ENCODE assay signal across 17 cellular contexts in genomic region chr2:47541848-47542450, GRCh38. TPM values are rescaled to one million over a fixed set of nuclear protein-coding genes. Genes with fewer than 3 reads are reported as not detected.
A peak's percentile ranks its signal among the peaks of the same experiment; 100 is the strongest.
DNase-seq lines count a peak whose midpoint lies in the region; ATAC-seq lines count a peak whose summit lies in the region.
"Had no signal": no experiment of that assay in that cellular context is flagged by ENCODE, and none has a peak within 500 bp of the region (broad histone marks: within the 10 kb centered on the region; RNA-seq: fewer than 3 reads in every experiment).

No MANE protein-coding gene starts in this region.

- DNase-seq in NCI-H2081 (lab: John Stamatoyannopoulos, UW), result peak; percentile 13 to 44
- no peak for DNase-seq in NCI-H2081 treated with DMSO at 0.1 percent for 48 hours (lab: John Stamatoyannopoulos, UW)
- DNase-seq in NCI-H69 (lab: John Stamatoyannopoulos, UW), result peak; percentile 60
- peak; percentile 65 for DNase-seq in mesenchymal stem cell
- no peak for DNase-seq in COLO829 (ENCODE audit: low spot score)
- no peak for DNase-seq in 8988T
- DNase-seq in hepatic stellate cell (ENCODE audit: low spot score), result no peak
- DNase-seq: GOT3, Kasumi-1, MM.1S, NCI-H1092 treated with DMSO at 0.1 percent for 48 hours, NCI-H1694 treated with DMSO at 0.1 percent for 48 hours, NCI-H774, PC-9, T-helper 2 cell had no signal

- H3K4me2 ChIP-seq in mesenchymal stem cell (ENCODE audit: low read length, poor library complexity, severe bottlenecking), result no peak overlapping the region
- H3K4me2 ChIP-seq: PC-9 had no signal

- WGBS in mesenchymal stem cell, result 65% methylated on average over 11 of the region's 11 CpGs

- no peak overlapping the region for H3K4ac ChIP-seq in mesenchymal stem cell (ENCODE audit: low read depth in 1 of 2, low read length in 2 of 2)

- no peak overlapping the region for H2BK12ac ChIP-seq in mesenchymal stem cell (ENCODE audit: low read length in 2 of 2)

- H3K14ac ChIP-seq in mesenchymal stem cell (ENCODE audit: low read length in 2 of 2), result peak overlapping the region in 1 of 2 experiments; percentile 35

- no peak overlapping the region for H3K23ac ChIP-seq in mesenchymal stem cell (ENCODE audit: low read length in 2 of 2)

- no peak overlapping the region for H2BK15ac ChIP-seq in mesenchymal stem cell (ENCODE audit: low read depth, poor library complexity, severe bottlenecking)

- no peaks in the 10 kb centered on the region for H3K9me3 ChIP-seq in mesenchymal stem cell (ENCODE audit: control insufficient read depth, low read length)
- H3K9me3 ChIP-seq: SJSA1 had no signal

- peak overlapping the region in 1 of 2 experiments; percentile 4 for H3K18ac ChIP-seq in mesenchymal stem cell (ENCODE audit: low read depth in 1 of 2, low read length in 2 of 2)

- no peak overlapping the region for H4K91ac ChIP-seq in mesenchymal stem cell (ENCODE audit: low read length)

- H3K27me3 ChIP-seq in mesenchymal stem cell (ENCODE audit: control insufficient read depth in 1 of 2, insufficient read depth in 1 of 2, low read length in 2 of 2), result peaks cover 22 to 60% of the 10 kb centered on the region in 2 experiments

- H3K27ac ChIP-seq in mesenchymal stem cell (ENCODE audit: low read length, poor library complexity, severe bottlenecking), result no peak overlapping the region
- H3K27ac ChIP-seq: PC-9, SJSA1 had no signal

- no peak overlapping the region for H2BK120ac ChIP-seq in mesenchymal stem cell (ENCODE audit: low read depth, low read length)

- H4K8ac ChIP-seq in mesenchymal stem cell (ENCODE audit: low read length), result peak overlapping the region; percentile 60

- no peaks in the 10 kb centered on the region for H3K79me1 ChIP-seq in mesenchymal stem cell (replicated peaks; ENCODE audit: low read length, poor library complexity, severe bottlenecking)

- no peak overlapping the region for H2BK5ac ChIP-seq in mesenchymal stem cell (ENCODE audit: low read depth, low read length, poor library complexity, severe bottlenecking)

- H3K9ac ChIP-seq in mesenchymal stem cell (ENCODE audit: low read length), result no peak overlapping the region

- ATAC-seq in GM21447 (IDR thresholded peaks at IDR 0.05; ENCODE audit: unreplicated experiment), result no peak

- no peaks in the 10 kb centered on the region for H3K36me3 ChIP-seq in mesenchymal stem cell (ENCODE audit: control insufficient read depth in 1 of 2, insufficient read depth in 2 of 2, low read depth in 1 of 2, low read length in 2 of 2)
- H3K36me3 ChIP-seq: SJSA1 had no signal

- peaks cover 4% of the 10 kb centered on the region for H3K4me1 ChIP-seq in mesenchymal stem cell (ENCODE audit: control insufficient read depth, insufficient read depth, low read depth, low read length)
- H3K4me1 ChIP-seq: SJSA1 had no signal

- no peak overlapping the region for H3K4me3 ChIP-seq in mesenchymal stem cell (ENCODE audit: insufficient read depth in 1 of 2, low read depth in 1 of 2, low read length in 2 of 2)
- H3K4me3 ChIP-seq: PC-9, SJSA1 had no signal

- no peak overlapping the region for H2AK5ac ChIP-seq in mesenchymal stem cell (ENCODE audit: low read length, severe bottlenecking)

- no peak overlapping the region for H2AFZ ChIP-seq in mesenchymal stem cell (ENCODE audit: low read depth, low read length)
- H2AFZ ChIP-seq: PC-9 had no signal

RNA-seq across cellular contexts. Expression of gene KCNK12, which starts 28.8 kb away (rescaled TPM):
- polyA plus RNA-seq in mesenchymal stem cell (2013, experiment 1 of 2), result 1.7 TPM
- polyA plus RNA-seq in mesenchymal stem cell (2013, experiment 2 of 2), result 1.9 TPM

Comparison
In these comparisons a context has a peak if more than half of its experiments do, and no peak if none do; other contexts are left out.
1. DNase-seq: peak in NCI-H2081 (2 of 2), NCI-H69 (single experiment) and mesenchymal stem cell (single experiment); none in NCI-H2081 treated with DMSO at 0.1 percent for 48 hours (single experiment), COLO829 (single experiment), 8988T (single experiment) and hepatic stellate cell (single experiment).